ENCODE assay signal across 8 cellular contexts in genomic region chr11:123062158-123062891, GRCh38. TPM values are rescaled to one million over a fixed set of nuclear protein-coding genes. Genes with fewer than 3 reads are reported as not detected.
A peak's percentile ranks its signal among the peaks of the same experiment; 100 is the strongest.
DNase-seq lines count a peak whose midpoint lies in the region; ATAC-seq and TF ChIP-seq lines count a peak whose summit lies in the region.

No MANE protein-coding gene starts in this region.

- DNase-seq in COLO668 (lab: John Stamatoyannopoulos, UW; ENCODE audit: unreplicated experiment) (peak; percentile 99), HUDEP-2 (lab: John Stamatoyannopoulos, UW; ENCODE audit: unreplicated experiment in 76 of 76) (peak; percentile 68 to 100 (median 98)), NOMO-1 treated with dmso at 0.1 percent for 144 hours (lab: John Stamatoyannopoulos, UW; ENCODE audit: unreplicated experiment) (peak; percentile 99), endodermal cell (peak; percentile 99), mesenteric fat pad (ENCODE audit: low spot score) (peak; percentile 100)
- peak; percentile 99 for DNase-seq in activated CD8-positive, alpha-beta memory T cell treated with anti-CD3 and anti-CD28 coated beads, Interleukin-2, amount 50 U/mL, for 24 hours (ENCODE audit: extremely low read depth)
- peak; percentile 98 for DNase-seq in stimulated activated CD8-positive, alpha-beta memory T cell treated with anti-CD3 and anti-CD28 coated beads, Interleukin-15, amount 100 ng/mL, for 1 hour (ENCODE audit: low read depth)

- peak overlapping the region; percentile 94 for H3K27ac Mint-ChIP-seq in endodermal cell

- H3K4me1 Mint-ChIP-seq in endodermal cell = peaks cover 38% of the 10 kb centered on the region

- H3K4me1 ChIP-seq in endodermal cell (ENCODE audit: control insufficient read depth, insufficient read depth, low read length) = peaks cover 3% of the 10 kb centered on the region

- peak overlapping the region; percentile 98 for H3K4me3 Mint-ChIP-seq in endodermal cell

- no peaks in the 10 kb centered on the region for H3K9me3 ChIP-seq in endodermal cell (ENCODE audit: control insufficient read depth, low read length)

- H3K4me3 ChIP-seq in endodermal cell (ENCODE audit: low read length) = peak overlapping the region; percentile 84

- no peaks in the 10 kb centered on the region for H3K9me3 Mint-ChIP-seq in endodermal cell

- peak overlapping the region; percentile 99 for H3K27ac ChIP-seq in endodermal cell (ENCODE audit: low read depth, low read length)

- H3K36me3 ChIP-seq in endodermal cell (ENCODE audit: control insufficient read depth, insufficient read depth, low read length) = peaks cover 43% of the 10 kb centered on the region

- H3K9ac ChIP-seq in endodermal cell (ENCODE audit: extremely low read depth, low read length, poor library complexity, severe bottlenecking) = peak overlapping the region; percentile 99

- no peaks in the 10 kb centered on the region for H3K27me3 ChIP-seq in endodermal cell (ENCODE audit: control insufficient read depth, insufficient read depth, low read length, poor library complexity, severe bottlenecking)

- no peaks in the 10 kb centered on the region for H3K27me3 Mint-ChIP-seq in endodermal cell (ENCODE audit: insufficient read depth)

- peaks cover 45% of the 10 kb centered on the region for H3K36me3 Mint-ChIP-seq in endodermal cell (ENCODE audit: low read depth)

- WGBS in endodermal cell (ENCODE audit: insufficient coverage in 1 of 2, insufficient read length in 1 of 2), 2 experiments = 0% methylated on average over 16 to 63 of the region's 63 CpGs

- peak; percentile 86 for ATAC-seq in GM21390 (IDR thresholded peaks at IDR 0.05; ENCODE audit: unreplicated experiment)

- no peak for TF ChIP-seq CTCF in endodermal cell (conservative IDR thresholded peaks at IDR 0.05)

RNA-seq across cellular contexts. Expression of gene HSPA8, which starts 0.4 kb away (rescaled TPM):
- total RNA-seq in endodermal cell = 1,000 to 10,000 TPM; 1,572 to 1,940 TPM
- 1,263 TPM for polyA plus RNA-seq in endodermal cell (2013, experiment 1 of 2)
- 1,225 TPM for polyA plus RNA-seq in endodermal cell (2013, experiment 2 of 2)
- 1,014 TPM for total RNA-seq in mesenteric fat pad

Comparison
In these comparisons a context has a peak if more than half of its experiments do, and no peak if none do; other contexts are left out.
1. Peak in every context shown above with its lines: DNase-seq, ATAC-seq, H3K4me3 ChIP-seq and H3K27ac ChIP-seq.